Comparison of ENCODE assay signal across 22 cellular contexts in genomic region chr4:103493450-103494159, GRCh38.
"Had no signal": no experiment of that assay in that cellular context is flagged by ENCODE, and none has a peak within 500 bp of the region (broad histone marks: within the 10 kb centered on the region; RNA-seq: fewer than 3 reads in every experiment).

No MANE protein-coding gene starts in this region.

- H3K4me3 Mint-ChIP-seq: activated naive CD4-positive, alpha-beta T cell treated with anti-CD3 and anti-CD28 coated beads, Interleukin-2, amount 10 ng/mL, durations not matched to agents 7 days and 5 days; activated naive CD8-positive, alpha-beta T cell treated with anti-CD3 and anti-CD28 coated beads, Interleukin-2, amount 10 ng/mL, durations not matched to agents 7 days and 5 days; memory B cell; naive thymus-derived CD4-positive, alpha-beta T cell had no signal

- H3K79me2 ChIP-seq: parathyroid adenoma had no signal

- H3K9me3 ChIP-seq: esophagus squamous epithelium, heart right ventricle, tibial nerve had no signal

- H3K27ac ChIP-seq: epithelial cell of prostate, esophagus squamous epithelium, heart right ventricle, parathyroid adenoma, tibial nerve had no signal

- H2AFZ ChIP-seq: parathyroid adenoma had no signal

- H3K4me1 ChIP-seq: esophagus squamous epithelium, heart right ventricle, parathyroid adenoma, tibial nerve had no signal

- H3K9ac ChIP-seq: parathyroid adenoma had no signal

- H3K27me3 ChIP-seq: esophagus squamous epithelium, heart right ventricle, tibial nerve had no signal

- H3K36me3 Mint-ChIP-seq: activated naive CD4-positive, alpha-beta T cell treated with anti-CD3 and anti-CD28 coated beads, Interleukin-2, amount 10 ng/mL, durations not matched to agents 7 days and 5 days; activated naive CD8-positive, alpha-beta T cell treated with anti-CD3 and anti-CD28 coated beads, Interleukin-2, amount 10 ng/mL, durations not matched to agents 7 days and 5 days; memory B cell; naive thymus-derived CD4-positive, alpha-beta T cell had no signal

- H3K36me3 ChIP-seq: esophagus squamous epithelium, heart right ventricle, tibial nerve had no signal

- DNase-seq: activated CD4-positive, alpha-beta T cell treated with anti-CD3 and anti-CD28 coated beads for 4 hours; activated CD4-positive, alpha-beta T cell treated with anti-CD3 and anti-CD28 coated beads, Interleukin-2, amount 50 U/mL, for 48 hours; activated CD4-positive, CD25-positive, alpha-beta regulatory T cell; activated CD8-positive, alpha-beta memory T cell treated with anti-CD3 and anti-CD28 coated beads for 24 hours; activated effector memory CD4-positive, alpha-beta T cell treated with anti-CD3 and anti-CD28 coated beads, Interleukin-2, amount 50 U/mL, for 16 hours; activated naive CD4-positive, alpha-beta T cell treated with anti-CD3 and anti-CD28 coated beads, Interleukin-2, amount 10 ng/mL, durations not matched to agents 7 days and 5 days; activated naive CD8-positive, alpha-beta T cell treated with anti-CD3 and anti-CD28 coated beads, Interleukin-2, amount 10 ng/mL, durations not matched to agents 7 days and 5 days; amygdala; dermis blood vessel endothelial cell; effector CD4-positive, alpha-beta T cell; esophagus squamous epithelium; foreskin melanocyte; heart right ventricle; midbrain; naive thymus-derived CD4-positive, alpha-beta T cell; right cardiac atrium; stimulated activated CD4-positive, alpha-beta T cell treated with anti-CD3 and anti-CD28 coated beads, Interleukin-2, amount 100 ng/mL, for 48 hours; stimulated activated naive CD4-positive, alpha-beta T cell treated with Interleukin-2 at 50 U/mL for 16 hours had no signal

- H3K27ac Mint-ChIP-seq: activated naive CD4-positive, alpha-beta T cell treated with anti-CD3 and anti-CD28 coated beads, Interleukin-2, amount 10 ng/mL, durations not matched to agents 7 days and 5 days; activated naive CD8-positive, alpha-beta T cell treated with anti-CD3 and anti-CD28 coated beads, Interleukin-2, amount 10 ng/mL, durations not matched to agents 7 days and 5 days; memory B cell; naive thymus-derived CD4-positive, alpha-beta T cell had no signal

- H3K9me3 Mint-ChIP-seq: activated naive CD4-positive, alpha-beta T cell treated with anti-CD3 and anti-CD28 coated beads, Interleukin-2, amount 10 ng/mL, durations not matched to agents 7 days and 5 days; activated naive CD8-positive, alpha-beta T cell treated with anti-CD3 and anti-CD28 coated beads, Interleukin-2, amount 10 ng/mL, durations not matched to agents 7 days and 5 days; memory B cell had no signal

- H3K4me3 ChIP-seq: esophagus squamous epithelium, heart right ventricle, tibial nerve had no signal

- H3K27me3 Mint-ChIP-seq: activated naive CD4-positive, alpha-beta T cell treated with anti-CD3 and anti-CD28 coated beads, Interleukin-2, amount 10 ng/mL, durations not matched to agents 7 days and 5 days; activated naive CD8-positive, alpha-beta T cell treated with anti-CD3 and anti-CD28 coated beads, Interleukin-2, amount 10 ng/mL, durations not matched to agents 7 days and 5 days; memory B cell; naive thymus-derived CD4-positive, alpha-beta T cell had no signal

- H3K4me1 Mint-ChIP-seq: activated naive CD4-positive, alpha-beta T cell treated with anti-CD3 and anti-CD28 coated beads, Interleukin-2, amount 10 ng/mL, durations not matched to agents 7 days and 5 days; activated naive CD8-positive, alpha-beta T cell treated with anti-CD3 and anti-CD28 coated beads, Interleukin-2, amount 10 ng/mL, durations not matched to agents 7 days and 5 days; memory B cell; naive thymus-derived CD4-positive, alpha-beta T cell had no signal
